In the genomic region with DNA sequence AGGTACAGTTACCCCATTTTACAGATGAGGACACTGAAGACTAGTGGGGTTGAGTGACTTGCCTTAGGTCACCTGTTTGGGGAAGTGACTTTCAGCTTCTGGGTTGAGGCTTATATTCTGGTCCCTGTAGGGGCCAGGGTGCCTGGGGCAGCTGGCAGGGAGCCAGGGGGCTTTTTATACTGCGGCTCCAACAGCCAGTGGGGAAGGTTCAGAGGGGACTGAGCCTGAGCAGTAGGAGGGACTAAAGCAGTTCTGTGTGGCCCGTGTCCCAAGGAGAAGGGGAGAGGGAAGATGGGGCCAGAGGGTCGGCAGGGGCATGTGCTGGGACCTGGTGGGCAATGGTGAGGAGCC, we compare ENCODE assay signal across 9 cellular contexts. TPM values are rescaled to one million over a fixed set of nuclear protein-coding genes. Genes with fewer than 3 reads are reported as not detected.
DNase-seq lines count a peak whose midpoint lies in the region; ATAC-seq and TF ChIP-seq lines count a peak whose summit lies in the region.
"Had no signal": no experiment of that assay in that cellular context is flagged by ENCODE, and none has a peak within 500 bp of the region (broad histone marks: within the 10 kb centered on the region; RNA-seq: fewer than 3 reads in every experiment).

No MANE protein-coding gene starts in this region.

- no peak overlapping the region for H3K4me3 Mint-ChIP-seq in activated T-cell treated with anti-CD3 and anti-CD28 coated beads, Interleukin-2, amount 50 U/mL, for 72 hours
- no peak overlapping the region for H3K4me3 Mint-ChIP-seq in activated T-cell treated with anti-CD3 and anti-CD28 coated beads, Interleukin-2, amount 50 U/mL, for 4 hours
- H3K4me3 Mint-ChIP-seq in stimulated activated memory B cell treated with anti-CD40 and anti-IgM and Interleukin-4, amounts not matched to agents 10 μg/mL and 1 μg/mL and 100 μg/mL, for 72 hours = peak overlapping the region; percentile 60

- peaks cover 0 to 1% of the 10 kb centered on the region in 2 donors for H3K36me3 Mint-ChIP-seq in activated T-cell treated with anti-CD3 and anti-CD28 coated beads, Interleukin-2, amount 50 U/mL, for 72 hours (ENCODE audit: insufficient read depth in 2 of 2)
- peaks cover 6% of the 10 kb centered on the region for H3K36me3 Mint-ChIP-seq in activated T-cell treated with anti-CD3 and anti-CD28 coated beads, Interleukin-2, amount 50 U/mL, for 4 hours (ENCODE audit: insufficient read depth)
- peaks cover 26% of the 10 kb centered on the region for H3K36me3 Mint-ChIP-seq in stimulated activated memory B cell treated with anti-CD40 and anti-IgM and Interleukin-4, amounts not matched to agents 10 μg/mL and 1 μg/mL and 100 μg/mL, for 72 hours

- no peak for TF ChIP-seq POLR2A in NB4 (IDR thresholded peaks at IDR 0.05; ENCODE audit: extremely low read depth, insufficient read length)

- H3K9me3 Mint-ChIP-seq in activated T-cell treated with anti-CD3 and anti-CD28 coated beads, Interleukin-2, amount 50 U/mL, for 72 hours = no peaks in the 10 kb centered on the region
- H3K9me3 Mint-ChIP-seq in activated T-cell treated with anti-CD3 and anti-CD28 coated beads, Interleukin-2, amount 50 U/mL, for 4 hours = no peaks in the 10 kb centered on the region
- no peaks in the 10 kb centered on the region for H3K9me3 Mint-ChIP-seq in stimulated activated memory B cell treated with anti-CD40 and anti-IgM and Interleukin-4, amounts not matched to agents 10 μg/mL and 1 μg/mL and 100 μg/mL, for 72 hours

- peak overlapping the region; percentile 66 for H3K27ac Mint-ChIP-seq in activated T-cell treated with anti-CD3 and anti-CD28 coated beads, Interleukin-2, amount 50 U/mL, for 72 hours
- H3K27ac Mint-ChIP-seq in stimulated activated memory B cell treated with anti-CD40 and anti-IgM and Interleukin-4, amounts not matched to agents 10 μg/mL and 1 μg/mL and 100 μg/mL, for 72 hours = peak overlapping the region; percentile 92

- CTCF ChIA-PET in RWPE1 (lab: Yijun Ruan, JAX) = no interaction called here

- no peak for ATAC-seq in activated T-cell treated with anti-CD3 and anti-CD28 coated beads, Interleukin-2, amount 50 U/mL, for 72 hours (replicated peaks in 1 of 2)
- no peak for ATAC-seq in activated T-cell treated with anti-CD3 and anti-CD28 coated beads, Interleukin-2, amount 50 U/mL, for 4 hours
- ATAC-seq in stimulated activated memory B cell treated with anti-CD40 and anti-IgM and Interleukin-4, amounts not matched to agents 10 μg/mL and 1 μg/mL and 100 μg/mL, for 72 hours = peak; percentile 71
- ATAC-seq in HG02973 (IDR thresholded peaks at IDR 0.05; ENCODE audit: unreplicated experiment) = no peak

- H3K4me3 ChIP-seq in NB4 (ENCODE audit: low read depth, low read length) = no peak overlapping the region

- TF ChIP-seq CTCF in NB4 (IDR thresholded peaks at IDR 0.05; ENCODE audit: low read depth, low read length) (no peak), RWPE1 (conservative IDR thresholded peaks at IDR 0.05; ENCODE audit: low read depth) (no peak)

- POLR2A ChIA-PET in RWPE1 (lab: Yijun Ruan, JAX; ENCODE audit: low non-redundant PET) = no interaction called here

- H3K27ac ChIP-seq in caudate nucleus (ENCODE audit: low read depth, low read length) = peak overlapping the region; percentile 88
- no peak overlapping the region for H3K27ac ChIP-seq in RWPE1

- no peaks in the 10 kb centered on the region for H3K27me3 Mint-ChIP-seq in activated T-cell treated with anti-CD3 and anti-CD28 coated beads, Interleukin-2, amount 50 U/mL, for 72 hours (ENCODE audit: low read depth)
- H3K27me3 Mint-ChIP-seq in activated T-cell treated with anti-CD3 and anti-CD28 coated beads, Interleukin-2, amount 50 U/mL, for 4 hours (ENCODE audit: low read depth) = no peaks in the 10 kb centered on the region
- no peaks in the 10 kb centered on the region for H3K27me3 Mint-ChIP-seq in stimulated activated memory B cell treated with anti-CD40 and anti-IgM and Interleukin-4, amounts not matched to agents 10 μg/mL and 1 μg/mL and 100 μg/mL, for 72 hours

- peaks cover 22% of the 10 kb centered on the region for H3K4me1 Mint-ChIP-seq in activated T-cell treated with anti-CD3 and anti-CD28 coated beads, Interleukin-2, amount 50 U/mL, for 72 hours (ENCODE audit: low read depth)
- H3K4me1 Mint-ChIP-seq in activated T-cell treated with anti-CD3 and anti-CD28 coated beads, Interleukin-2, amount 50 U/mL, for 4 hours (ENCODE audit: low read depth) = peaks cover 29% of the 10 kb centered on the region
- H3K4me1 Mint-ChIP-seq in stimulated activated memory B cell treated with anti-CD40 and anti-IgM and Interleukin-4, amounts not matched to agents 10 μg/mL and 1 μg/mL and 100 μg/mL, for 72 hours = peaks cover 60% of the 10 kb centered on the region

- no peak for DNase-seq in activated T-cell treated with anti-CD3 and anti-CD28 coated beads, Interleukin-2, amount 50 U/mL, for 72 hours
- DNase-seq in activated T-cell treated with anti-CD3 and anti-CD28 coated beads, Interleukin-2, amount 50 U/mL, for 4 hours = no peak
- peak; percentile 37 for DNase-seq in NB4 (ENCODE audit: low read depth)
- no peak for DNase-seq in caudate nucleus (lab: John Stamatoyannopoulos, UW)
- no peak for DNase-seq in NCI-H526 treated with DMSO at 0.1 percent for 48 hours (lab: John Stamatoyannopoulos, UW)
- no peak for DNase-seq in RWPE1 (ENCODE audit: low spot score)
- DNase-seq: activated T-cell treated with anti-CD3 and anti-CD28 coated beads, Interleukin-2, amount 50 U/mL, for 1 hour had no signal

RNA-seq across cellular contexts. Expression of gene SLC6A6, which starts 37.7 kb away (rescaled TPM):
- 10 to 100 TPM; 35.4 to 39.2 TPM for total RNA-seq in activated T-cell treated with anti-CD3 and anti-CD28 coated beads, Interleukin-2, amount 50 U/mL, for 72 hours
- total RNA-seq in activated T-cell treated with anti-CD3 and anti-CD28 coated beads, Interleukin-2, amount 50 U/mL, for 4 hours = 10 to 100 TPM; 47.6 to 54.2 (median 51.2) TPM
